In the genomic region with DNA sequence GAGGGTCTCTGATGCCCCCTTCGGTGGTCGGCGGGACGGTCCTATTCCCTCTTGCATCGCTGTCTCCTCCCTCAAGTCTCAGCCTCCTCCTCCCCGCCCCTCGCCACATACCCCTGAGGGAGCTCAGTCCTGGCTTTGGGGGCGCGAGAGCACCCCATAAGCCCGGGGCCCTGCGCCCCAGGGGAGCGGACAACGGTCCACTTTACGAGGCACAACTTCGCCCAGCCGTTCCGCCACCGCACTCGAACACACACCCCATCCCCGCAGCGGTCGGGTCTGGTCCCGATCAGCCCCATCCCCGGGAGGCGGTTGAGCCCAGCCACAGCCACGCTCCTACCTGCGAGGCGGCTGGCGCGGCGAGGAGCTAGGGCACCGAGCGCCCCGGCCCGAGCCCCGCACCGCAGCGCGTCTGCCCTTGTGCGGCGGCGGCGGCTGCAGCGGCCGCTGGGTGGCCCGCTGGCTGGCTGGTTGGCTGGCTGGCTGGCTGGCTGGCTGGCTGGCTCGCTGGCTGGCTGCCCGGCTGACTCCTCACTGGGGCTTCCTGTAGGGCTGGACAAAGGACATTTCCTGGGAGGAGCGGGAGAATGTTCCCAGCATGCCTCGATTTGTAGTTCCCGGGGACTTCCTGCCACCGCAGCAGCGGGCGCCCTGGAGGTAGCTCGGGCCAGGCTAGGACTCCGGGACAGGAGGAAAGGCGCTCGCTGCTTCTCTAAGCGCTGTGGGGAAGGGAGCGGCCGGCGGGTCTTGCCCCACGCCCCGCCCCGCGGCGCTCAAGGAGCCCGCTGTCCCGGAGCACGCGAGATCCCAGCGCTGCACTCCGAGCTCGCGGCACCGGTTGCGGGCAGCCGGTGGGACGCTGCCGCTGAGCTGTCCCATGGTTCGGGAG, we compare ENCODE assay signal across 8 cellular contexts. TPM values are rescaled to one million over a fixed set of nuclear protein-coding genes. Genes with fewer than 3 reads are reported as not detected.
DNase-seq lines count a peak whose midpoint lies in the region; ATAC-seq, FAIRE-seq and TF ChIP-seq lines count a peak whose summit lies in the region.

A gene (minus strand): TSS at position 533 of the 886 bp plus-strand sequence. CDS start 22,166 bp downstream, outside the sequence.

- peak within 1 kb of the TSS; percentile 83 for H3K4me2 ChIP-seq in keratinocyte (ENCODE audit: control insufficient read depth, extremely low read depth, insufficient read depth, low read depth, low read length)
- H3K4me2 ChIP-seq in smooth muscle cell = peak within 1 kb of the TSS; percentile 92

- no peaks in the 10 kb centered on the region for H4K20me1 ChIP-seq in keratinocyte (ENCODE audit: control insufficient read depth, extremely low read depth, insufficient read depth, low read length)
- peaks cover 26% of the 10 kb centered on the region for H4K20me1 ChIP-seq in smooth muscle cell (ENCODE audit: low read depth)

- FAIRE-seq in keratinocyte (lab: Jason Lieb, UNC) = peak; percentile 32

- dilution Hi-C loops in keratinocyte (cut with MboI; ENCODE audit: extremely low pct_ligation_motif_present, low sequenced_read_pairs) = no loop called here

- H2AFZ ChIP-seq in keratinocyte (ENCODE audit: control insufficient read depth, low read length) (peak within 1 kb of the TSS; percentile 76), smooth muscle cell (ENCODE audit: low read depth) (peak within 1 kb of the TSS; percentile 72)

- H3K27me3 ChIP-seq in keratinocyte (ENCODE audit: control insufficient read depth, extremely low read depth, insufficient read depth, low read length) (no peaks in the 10 kb centered on the region), smooth muscle cell (ENCODE audit: low read depth) (no peaks in the 10 kb centered on the region)

- H3K9me1 ChIP-seq in keratinocyte (ENCODE audit: control insufficient read depth, extremely low read depth, insufficient read depth, low read length) = no peaks in the 10 kb centered on the region

- H3K4me3 ChIP-seq in keratinocyte (ENCODE audit: control insufficient read depth in 2 of 3, extremely low read depth in 1 of 3, insufficient read depth in 2 of 3, low read depth in 1 of 3, low read length in 3 of 3) (peak within 1 kb of the TSS; percentile 82 to 91 (median 87)), smooth muscle cell (peak within 1 kb of the TSS; percentile 94)

- peak within 1 kb of the TSS; percentile 87 for H3K9ac ChIP-seq in keratinocyte (ENCODE audit: control insufficient read depth, extremely low read depth, insufficient read depth, low read length)
- H3K9ac ChIP-seq in smooth muscle cell (ENCODE audit: low read depth) = peak within 1 kb of the TSS; percentile 98

- H3F3A ChIP-seq in smooth muscle cell (ENCODE audit: low read depth) = peaks cover 4% of the 10 kb centered on the region

- ATAC-seq in HG02642 (IDR thresholded peaks at IDR 0.05; ENCODE audit: poor library complexity, unreplicated experiment) = peak; percentile 80

- WGBS in smooth muscle cell (ENCODE audit: low lambda C conversion rate) = under 1% methylated on average over 78 of the region's 81 CpGs

- H3K36me3 ChIP-seq in keratinocyte (ENCODE audit: control insufficient read depth in 2 of 2, extremely low read depth in 1 of 2, insufficient read depth in 2 of 2, low read length in 2 of 2) (no peaks in the 10 kb centered on the region), smooth muscle cell (ENCODE audit: low read depth) (no peaks in the 10 kb centered on the region)

- DNase-seq in activated effector memory CD4-positive, alpha-beta T cell treated with anti-CD3 and anti-CD28 coated beads, Interleukin-2, amount 50 U/mL, for 16 hours = peak; percentile 65
- DNase-seq in activated effector memory CD4-positive, alpha-beta T cell treated with Interleukin-2 at 50 U/mL for 16 hours = no peak
- DNase-seq in NCI-H1105 treated with DMSO at 0.1 percent for 48 hours (lab: John Stamatoyannopoulos, UW) (peak; percentile 96), SW 1271 (lab: John Stamatoyannopoulos, UW) (peak; percentile 72 to 89), cerebellum (ENCODE audit: low spot score) (peak; percentile 93), keratinocyte (ENCODE audit: low read depth, low spot score) (peak; percentile 80), smooth muscle cell (lab: John Stamatoyannopoulos, UW; ENCODE audit: unreplicated experiment) (peak; percentile 84)

- peaks cover 38% of the 10 kb centered on the region for H3K4me1 ChIP-seq in keratinocyte (ENCODE audit: control insufficient read depth, extremely low read depth, insufficient read depth, low read length)
- peaks cover 17% of the 10 kb centered on the region for H3K4me1 ChIP-seq in smooth muscle cell (ENCODE audit: low read depth)

- H3K9me3 ChIP-seq in keratinocyte (ENCODE audit: control insufficient read depth, low read depth, low read length) (no peaks in the 10 kb centered on the region), smooth muscle cell (replicated peaks; ENCODE audit: low read depth) (no peaks in the 10 kb centered on the region)

- H3K79me2 ChIP-seq in keratinocyte (ENCODE audit: control insufficient read depth, insufficient read depth, low read length) (peaks cover 39% of the 10 kb centered on the region), smooth muscle cell (ENCODE audit: low read depth) (peaks cover 37% of the 10 kb centered on the region)

- peak within 1 kb of the TSS; percentile 82 for H3K27ac ChIP-seq in keratinocyte (ENCODE audit: control insufficient read depth, insufficient read depth, low read length)
- H3K27ac ChIP-seq in smooth muscle cell (ENCODE audit: low read depth) = peak within 1 kb of the TSS; percentile 100

- TF ChIP-seq CTCF in keratinocyte (optimal IDR thresholded peaks at IDR 0.05 in 1 of 3, IDR thresholded peaks at IDR 0.05 in 1 of 3, conservative IDR thresholded peaks at IDR 0.05 in 1 of 3; ENCODE audit: extremely low read depth in 1 of 3, insufficient read depth in 2 of 3, low read length in 3 of 3) (peak in 1 of 3 experiments; percentile 27), smooth muscle cell (IDR thresholded peaks at IDR 0.05; ENCODE audit: borderline replicate concordance, insufficient read depth, poor library complexity, severe bottlenecking) (peak; percentile 16)

RNA-seq across cellular contexts. Expression of the gene that starts here (rescaled TPM):
- total RNA-seq in cerebellum = 28.3 TPM
- polyA plus RNA-seq in keratinocyte = 3.3 to 4.7 TPM (median 4.0 TPM) in 3 replicates
- 0.92 TPM for polyA plus RNA-seq in keratinocyte (2011; ENCODE audit: low read depth)
- 2.4 and 3.8 TPM in 2 replicates for polyA plus RNA-seq in keratinocyte (2011; cell fraction: cytosol; rRNA removed)
- 7.7 and 10.0 TPM in 2 replicates for polyA plus RNA-seq in keratinocyte (2011; cell fraction: nucleus; rRNA removed)
- polyA plus RNA-seq in keratinocyte (2012; ENCODE audit: low replicate concordance) = 2.2 and 4.6 TPM in 2 replicates
- polyA minus RNA-seq in keratinocyte = 2.0 to 6.8 TPM (median 4.9 TPM) in 3 replicates
- 6.9 TPM for polyA minus RNA-seq in keratinocyte (2011; cell fraction: cytosol; rRNA and poly(A)+ RNA removed)
- 10.4 and 13.7 TPM in 2 replicates for polyA minus RNA-seq in keratinocyte (2011; cell fraction: nucleus; rRNA and poly(A)+ RNA removed)
- 18.5 and 20.0 TPM in 2 replicates for total RNA-seq in smooth muscle cell
- 1.5 and 2.2 TPM in 2 replicates for polyA plus RNA-seq in smooth muscle cell
